Comparison of ENCODE assay signal across 8 cellular contexts in the genomic region with DNA sequence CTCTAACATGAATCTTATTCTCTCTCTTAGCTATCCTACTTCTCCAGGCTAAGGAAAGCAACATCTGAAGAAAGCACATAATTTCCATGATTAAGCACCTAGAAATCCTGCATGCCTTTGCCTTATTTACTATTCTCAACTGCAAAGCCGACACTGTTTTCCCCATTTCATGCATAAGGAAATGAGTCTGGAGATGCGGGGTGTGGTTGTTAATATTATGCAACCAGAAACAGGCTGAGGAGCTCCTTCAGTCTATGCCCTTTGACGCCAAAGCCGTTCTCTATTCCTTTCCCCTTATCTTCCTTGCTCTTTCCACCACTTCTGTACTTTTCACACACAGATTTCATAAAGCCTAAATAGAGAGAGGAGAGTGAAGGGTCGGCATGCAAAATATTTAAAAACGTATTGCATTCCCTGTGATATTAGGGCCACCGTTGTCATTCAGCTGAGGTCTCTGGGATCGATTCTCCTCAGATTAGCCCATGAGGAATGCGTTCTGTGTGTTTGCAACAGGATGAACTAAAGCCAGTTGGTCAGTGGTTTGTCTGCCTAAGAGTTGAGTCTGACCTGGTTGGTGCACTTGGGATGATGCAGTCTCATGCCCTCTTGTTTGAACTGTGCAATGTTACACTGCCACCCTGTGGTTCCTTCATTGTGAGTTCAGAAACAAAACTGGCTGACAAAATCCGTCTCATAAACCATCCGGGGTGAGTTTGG. TPM values are rescaled to one million over a fixed set of nuclear protein-coding genes. Genes with fewer than 3 reads are reported as not detected.
DNase-seq lines count a peak whose midpoint lies in the region; ATAC-seq and TF ChIP-seq lines count a peak whose summit lies in the region.

No MANE protein-coding gene starts in this region.

- in situ Hi-C loops in IMR-90 (cut with MboI; ENCODE audit: low sequenced_read_pairs) = loop anchor here (10.0 to 25.0 kb wide), 2 partner anchors 1265 to 1687 kb away; a partner anchor contains a TSS

- peaks cover 2% of the 10 kb centered on the region for H3K9me3 Mint-ChIP-seq in neural progenitor cell

- no peak overlapping the region for H4K8ac ChIP-seq in IMR-90 (ENCODE audit: low read depth in 2 of 2, low read length in 2 of 2)

- H2AFZ ChIP-seq in IMR-90 (replicated peaks; ENCODE audit: low read length, poor library complexity) = peak overlapping the region; percentile 78
- H2AFZ ChIP-seq in OCI-LY3 (ENCODE audit: low read depth, low read length) = peak overlapping the region; percentile 97
- no peak overlapping the region for H2AFZ ChIP-seq in neural progenitor cell (replicated peaks)

- no peaks in the 10 kb centered on the region for H3K27me3 Mint-ChIP-seq in neural progenitor cell (ENCODE audit: insufficient read depth, low read depth)

- H3K79me1 ChIP-seq in IMR-90 (ENCODE audit: low read depth in 1 of 2, low read length in 2 of 2) = no peaks in the 10 kb centered on the region

- H2AK9ac ChIP-seq in IMR-90 (replicated peaks; ENCODE audit: low read depth, low read length, poor library complexity) = peak overlapping the region; percentile 31

- H3K36me3 ChIP-seq in IMR-90 (ENCODE audit: control insufficient read depth, insufficient read depth, low read length) (no peaks in the 10 kb centered on the region), OCI-LY3 (replicated peaks; ENCODE audit: low read depth, low read length) (no peaks in the 10 kb centered on the region), neural progenitor cell (no peaks in the 10 kb centered on the region)

- no peak overlapping the region for H3K56ac ChIP-seq in IMR-90 (ENCODE audit: extremely low read depth, insufficient read depth, low read length)

- no peak overlapping the region for H3K23ac ChIP-seq in IMR-90 (ENCODE audit: low read depth, low read length)

- no peak overlapping the region for H4K91ac ChIP-seq in IMR-90 (ENCODE audit: insufficient read depth, low read depth, low read length)

- no peaks in the 10 kb centered on the region for H3F3A ChIP-seq in neural progenitor cell (ENCODE audit: low read depth)

- H4K20me1 ChIP-seq in IMR-90 (ENCODE audit: insufficient read depth, low read length) (no peaks in the 10 kb centered on the region), OCI-LY3 (ENCODE audit: insufficient read depth, low read length) (no peaks in the 10 kb centered on the region), neural progenitor cell (ENCODE audit: low read depth) (no peaks in the 10 kb centered on the region)

- 0 out of 2 replicates have a peak overlapping the region, but pooled peaks have one; percentile 59 for H2BK20ac ChIP-seq in IMR-90 (ENCODE audit: low read depth, low read length)

- no peak overlapping the region for H3K14ac ChIP-seq in IMR-90 (replicated peaks; ENCODE audit: low read depth, low read length)

- H3K27ac ChIP-seq in IMR-90 (ENCODE audit: insufficient read depth, low read length) = no peak overlapping the region
- no peak overlapping the region for H3K27ac ChIP-seq in OCI-LY3 (ENCODE audit: low read length)
- H3K27ac ChIP-seq in neural progenitor cell = no peak overlapping the region

- peak; percentile 94 for TF ChIP-seq RAD21 in IMR-90 (IDR thresholded peaks at IDR 0.05; ENCODE audit: low read length)

- H3K27me3 ChIP-seq in IMR-90 (ENCODE audit: control insufficient read depth, insufficient read depth, low read length) = no peaks in the 10 kb centered on the region
- H3K27me3 ChIP-seq in OCI-LY3 (ENCODE audit: low read depth, low read length) = no peaks in the 10 kb centered on the region
- H3K27me3 ChIP-seq in neural progenitor cell = no peaks in the 10 kb centered on the region

- BruUV-seq in IMR-90 (replicated peaks; lab: Mats Ljungman, UMichigan) = no TSS peak

- H3K79me2 ChIP-seq in OCI-LY3 (ENCODE audit: low read length) (no peaks in the 10 kb centered on the region), neural progenitor cell (ENCODE audit: low read depth) (no peaks in the 10 kb centered on the region)

- no peak overlapping the region for H3K18ac ChIP-seq in IMR-90 (ENCODE audit: low read depth, low read length)

- ATAC-seq in GM21423 (IDR thresholded peaks at IDR 0.05; ENCODE audit: unreplicated experiment) (peak; percentile 91), IMR-90 (ENCODE audit: low read depth) (peak; percentile 99)

- 0 out of 2 replicates have a peak overlapping the region, but pooled peaks have one; percentile 4 for H2BK120ac ChIP-seq in IMR-90 (ENCODE audit: low read depth, low read length)

- no peak for TF ChIP-seq POLR2A in IMR-90 (IDR thresholded peaks at IDR 0.05; ENCODE audit: low read depth, low read length)

- H2BK5ac ChIP-seq in IMR-90 (ENCODE audit: low read depth, low read length, poor library complexity, severe bottlenecking) = no peak overlapping the region

- H3K9me3 ChIP-seq in IMR-90 (ENCODE audit: control insufficient read depth, insufficient read depth, low read length) = no peaks in the 10 kb centered on the region
- H3K9me3 ChIP-seq in OCI-LY3 (ENCODE audit: insufficient read depth, low read length) = no peaks in the 10 kb centered on the region
- H3K9me3 ChIP-seq in neural progenitor cell (ENCODE audit: low read depth) = no peaks in the 10 kb centered on the region

- H3K4me3 ChIP-seq in IMR-90 (ENCODE audit: insufficient read depth, low read depth, low read length) (no peak overlapping the region), OCI-LY3 (ENCODE audit: low read length) (peak overlapping the region; percentile 77), neural progenitor cell (no peak overlapping the region)

- no peak overlapping the region for H4K5ac ChIP-seq in IMR-90 (ENCODE audit: low read depth, low read length)

- no peak overlapping the region for H2BK15ac ChIP-seq in IMR-90 (ENCODE audit: low read depth, low read length)

- H3K4me3 Mint-ChIP-seq in neural progenitor cell = no peak overlapping the region

- H3K4ac ChIP-seq in IMR-90 (ENCODE audit: low read depth, low read length) = peak overlapping the region; percentile 6; the same call in 1 of the 2 replicates

- H3K9ac ChIP-seq in IMR-90 (ENCODE audit: low read depth, low read length) (no peak overlapping the region), OCI-LY3 (ENCODE audit: low read length) (peak overlapping the region; percentile 56), neural progenitor cell (no peak overlapping the region)

- peaks cover 6% of the 10 kb centered on the region for H3K4me1 Mint-ChIP-seq in neural progenitor cell

- POLR2A ChIA-PET in IMR-90 (lab: Charles Lee; ENCODE audit: unreplicated experiment) = no interaction called here

- H2AK5ac ChIP-seq in IMR-90 (ENCODE audit: low read depth, low read length) = no peak overlapping the region

- H3K27ac Mint-ChIP-seq in neural progenitor cell = peak overlapping the region; percentile 64

- H3K4me1 ChIP-seq in IMR-90 (ENCODE audit: control insufficient read depth, insufficient read depth, low read length) (no peaks in the 10 kb centered on the region), OCI-LY3 (ENCODE audit: low read length) (peaks cover 16% of the 10 kb centered on the region), neural progenitor cell (no peaks in the 10 kb centered on the region)

- peak; percentile 85 for TF ChIP-seq CTCF in IMR-90 (conservative IDR thresholded peaks at IDR 0.05; ENCODE audit: low read depth, low read length)
- TF ChIP-seq CTCF in OCI-LY3 (IDR thresholded peaks at IDR 0.05; ENCODE audit: low read depth, low read length) = peak; percentile 92
- peak; percentile 76 for TF ChIP-seq CTCF in neural progenitor cell (IDR thresholded peaks at IDR 0.05)

- no peaks in the 10 kb centered on the region; the same call in 1 of the 2 replicates for H3K9me1 ChIP-seq in IMR-90 (ENCODE audit: insufficient read depth, low read length)

- peak; percentile 72 for DNase-seq in D341Med (ENCODE audit: low spot score)
- peak; percentile 90 for DNase-seq in IMR-90
- peak; percentile 11 for DNase-seq in activated T-cell treated with anti-CD3 and anti-CD28 coated beads for 48 hours (ENCODE audit: low read depth)
- peak; percentile 88 for DNase-seq in fibroblast of gingiva (ENCODE audit: low read depth)
- peak; percentile 82 for DNase-seq in neural progenitor cell (ENCODE audit: low spot score)
- DNase-seq in superior temporal gyrus (ENCODE audit: extremely low spot score) = peak; percentile 87

- H3K4me2 ChIP-seq in IMR-90 (ENCODE audit: low read depth, low read length) (no peak overlapping the region), OCI-LY3 (ENCODE audit: low read length) (peak overlapping the region; percentile 97), neural progenitor cell (no peak overlapping the region)

- WGBS in IMR-90 (ENCODE audit: extremely low coverage in 2 of 2, insufficient read length in 1 of 2), 2 experiments = no CpG with 5 or more reads among the region's 11 CpGs

- CTCF ChIA-PET in IMR-90 (lab: Yijun Ruan, JAX) = interaction anchor here (0.6 to 1.4 kb wide), 6 partner anchors 22 to 1725 kb away, joined by 3 to 5 read pairs (median 4); a partner anchor contains a TSS

- no peaks in the 10 kb centered on the region for H3K36me3 Mint-ChIP-seq in neural progenitor cell

- dilution Hi-C loops in IMR-90 (cut with HindIII; ENCODE audit: low sequenced_read_pairs, unreplicated experiment) = no loop called here

- intact Hi-C loops in IMR-90 (cut with micrococcal nuclease) = loop anchor here (1.0 to 10.0 kb wide), 4 partner anchors 75 to 1267 kb away; a partner anchor contains a TSS

TF ChIP-seq in IMR-90, 13 proteins besides CTCF, POLR2A, EP300 and RAD21:
- TF ChIP-seq, protein P1, sequence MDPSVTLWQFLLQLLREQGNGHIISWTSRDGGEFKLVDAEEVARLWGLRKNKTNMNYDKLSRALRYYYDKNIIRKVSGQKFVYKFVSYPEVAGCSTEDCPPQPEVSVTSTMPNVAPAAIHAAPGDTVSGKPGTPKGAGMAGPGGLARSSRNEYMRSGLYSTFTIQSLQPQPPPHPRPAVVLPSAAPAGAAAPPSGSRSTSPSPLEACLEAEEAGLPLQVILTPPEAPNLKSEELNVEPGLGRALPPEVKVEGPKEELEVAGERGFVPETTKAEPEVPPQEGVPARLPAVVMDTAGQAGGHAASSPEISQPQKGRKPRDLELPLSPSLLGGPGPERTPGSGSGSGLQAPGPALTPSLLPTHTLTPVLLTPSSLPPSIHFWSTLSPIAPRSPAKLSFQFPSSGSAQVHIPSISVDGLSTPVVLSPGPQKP (IDR thresholded peaks at IDR 0.05; ENCODE audit: borderline replicate concordance, low read depth, low read length) = no peak
- 0 out of 2 replicates have a peak, but pooled peaks have one; percentile 10 for TF ChIP-seq CEBPB (IDR thresholded peaks at IDR 0.05; ENCODE audit: low read depth, low read length)
- no peak for TF ChIP-seq MXI1 (IDR thresholded peaks at IDR 0.05; ENCODE audit: borderline replicate concordance, low read depth, low read length)
- peak; percentile 94 for TF ChIP-seq SMC3 (IDR thresholded peaks at IDR 0.05; ENCODE audit: low read depth, low read length)

RNA-seq across cellular contexts. Expression of a gene that starts 53.1 kb away (rescaled TPM):
- total RNA-seq in IMR-90 (2012; rRNA removed) = under 0.01 TPM in 1 of 2 replicates, not detected in the other
- polyA plus RNA-seq in IMR-90 (2012; rRNA removed) = not detected in 2 replicates
- not detected in 2 replicates for polyA plus RNA-seq in IMR-90 (2012; cell fraction: cytosol; rRNA removed)
- polyA plus RNA-seq in IMR-90 (2012; cell fraction: nucleus; rRNA removed; ENCODE audit: low replicate concordance) = 0.05 TPM in 1 of 2 replicates, not detected in the other
- total RNA-seq in neural progenitor cell (ENCODE audit: low replicate concordance) = not detected in 2 replicates

Comparison
In these comparisons a context has a peak if more than half of its experiments do, and no peak if none do; other contexts are left out.
1. DNase-seq: peak in every context shown above with its lines; median percentile 90 in IMR-90; 88 in fibroblast of gingiva; 87 in superior temporal gyrus; 82 in neural progenitor cell; 72 in D341Med; 11 in activated T-cell treated with anti-CD3 and anti-CD28 coated beads for 48 hours.